17 cellular contexts compared by ENCODE assay signal in the genomic region with DNA sequence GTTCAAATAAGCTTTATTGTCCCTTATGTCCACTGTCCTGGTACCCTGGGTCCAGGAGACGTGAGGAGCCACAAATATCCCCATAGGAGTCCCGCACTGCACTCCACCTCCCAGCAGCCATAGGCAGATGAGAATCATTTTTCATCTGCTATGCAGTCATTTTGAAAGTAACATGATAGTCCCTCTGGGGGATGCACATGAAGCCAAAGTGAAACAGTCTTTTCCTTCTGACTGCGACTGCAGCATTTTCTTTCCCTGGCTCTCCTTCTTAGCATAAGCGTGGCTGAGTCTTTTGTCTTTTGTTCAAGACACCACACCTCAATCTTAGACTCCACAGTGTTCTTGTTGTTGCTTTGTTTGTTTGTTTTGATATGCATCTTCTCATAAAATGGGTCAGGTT.
DNase-seq lines count a peak whose midpoint lies in the region; ATAC-seq and TF ChIP-seq lines count a peak whose summit lies in the region.
"Had no signal": no experiment of that assay in that cellular context is flagged by ENCODE, and none has a peak within 500 bp of the region (broad histone marks: within the 10 kb centered on the region; RNA-seq: fewer than 3 reads in every experiment).

No MANE protein-coding gene starts in this region.

- no peak for TF ChIP-seq EP300 in ovary (IDR thresholded peaks at IDR 0.05)

- H3K4me1 ChIP-seq in gastrocnemius medialis (no peaks in the 10 kb centered on the region), right lobe of liver (no peaks in the 10 kb centered on the region), ovary (ENCODE audit: insufficient read depth) (peaks cover 2% of the 10 kb centered on the region)

- TF ChIP-seq POLR2A in gastrocnemius medialis (IDR thresholded peaks at IDR 0.05) (no peak), right lobe of liver (IDR thresholded peaks at IDR 0.05) (no peak), ovary (IDR thresholded peaks at IDR 0.05) (no peak)

- TF ChIP-seq CTCF in gastrocnemius medialis (IDR thresholded peaks at IDR 0.05 in 4 of 5, conservative IDR thresholded peaks at IDR 0.05 in 1 of 5) (no peak), right lobe of liver (IDR thresholded peaks at IDR 0.05) (no peak), WERI-Rb-1 (IDR thresholded peaks at IDR 0.05; ENCODE audit: low read depth, low read length) (no peak), ovary (IDR thresholded peaks at IDR 0.05) (no peak)

- peak; percentile 84 for DNase-seq in fibroblast of gingiva (ENCODE audit: low read depth)
- DNase-seq in gastrocnemius medialis: peak in 1 of 2 donors; percentile 19
- DNase-seq in right lobe of liver: no peak
- DNase-seq in WERI-Rb-1: no peak
- no peak for DNase-seq in ovary
- DNase-seq: activated CD4-positive, alpha-beta T cell treated with anti-CD3 and anti-CD28 coated beads, Interleukin-2, amount 50 U/mL, for 48 hours; CD4-positive, CD25-positive, alpha-beta regulatory T cell; head of caudate nucleus; kidney glomerular epithelial cell; NCI-H1092 treated with DMSO at 0.1 percent for 48 hours; RPMI8226; T1000 had no signal

- H3K9me3 ChIP-seq in gastrocnemius medialis (no peaks in the 10 kb centered on the region), right lobe of liver (no peaks in the 10 kb centered on the region), WERI-Rb-1 (ENCODE audit: severe bottlenecking) (no peaks in the 10 kb centered on the region), ovary (no peaks in the 10 kb centered on the region)
- H3K9me3 ChIP-seq: ascending aorta, thoracic aorta had no signal

- no peaks in the 10 kb centered on the region for H3K27me3 ChIP-seq in gastrocnemius medialis
- H3K27me3 ChIP-seq in right lobe of liver: no peaks in the 10 kb centered on the region
- H3K27me3 ChIP-seq in WERI-Rb-1 (ENCODE audit: insufficient read depth, low read depth, severe bottlenecking): peaks cover 53% of the 10 kb centered on the region
- no peaks in the 10 kb centered on the region for H3K27me3 ChIP-seq in ovary
- H3K27me3 ChIP-seq: ascending aorta had no signal

- peak; percentile 43 for ATAC-seq in GM18907 (IDR thresholded peaks at IDR 0.05; ENCODE audit: unreplicated experiment)
- peak; percentile 55 for ATAC-seq in HG03571 (IDR thresholded peaks at IDR 0.05; ENCODE audit: unreplicated experiment)
- peak; percentile 54 to 64 for ATAC-seq in gastrocnemius medialis
- ATAC-seq in right lobe of liver: no peak
- no peak for ATAC-seq in GM18861 (IDR thresholded peaks at IDR 0.05; ENCODE audit: unreplicated experiment)

- in situ Hi-C loops in gastrocnemius medialis (cut with MboI; ENCODE audit: low sequenced_read_pairs in 4 of 4): no loop called here

- H3K36me3 ChIP-seq in gastrocnemius medialis (no peaks in the 10 kb centered on the region), right lobe of liver (no peaks in the 10 kb centered on the region), WERI-Rb-1 (no peaks in the 10 kb centered on the region), ovary (no peaks in the 10 kb centered on the region)
- H3K36me3 ChIP-seq: ascending aorta, thoracic aorta had no signal

- H3K4me3 ChIP-seq in gastrocnemius medialis (no peak overlapping the region), right lobe of liver (no peak overlapping the region), WERI-Rb-1 (ENCODE audit: low read depth, low read length) (no peak overlapping the region), ovary (no peak overlapping the region)
- H3K4me3 ChIP-seq: ascending aorta, thoracic aorta had no signal

- WGBS in right lobe of liver (ENCODE audit: insufficient coverage, low coverage, low lambda C conversion rate, missing lambda C conversion rate): 51% methylated on average over 4 of the region's 4 CpGs
- WGBS in ovary, 3 donors: 53 to 65% (median 59%) methylated on average over 4 of the region's 4 CpGs

- peak overlapping the region in 3 of 4 donors; percentile 20 to 54 (median 28) for H3K27ac ChIP-seq in gastrocnemius medialis
- no peak overlapping the region for H3K27ac ChIP-seq in right lobe of liver
- no peak overlapping the region for H3K27ac ChIP-seq in WERI-Rb-1
- H3K27ac ChIP-seq in ovary: no peak overlapping the region
- H3K27ac ChIP-seq: ascending aorta, thoracic aorta had no signal

- intact Hi-C loops in gastrocnemius medialis (cut with DNase I; ENCODE audit: low total_unique reads) (no loop called here), right lobe of liver (cut with DNase I) (loop anchor here in 1 of 2 donors (10.0 kb wide), 1 partner anchor 55 kb away; no protein-coding TSS in a partner anchor), ovary (cut with DNase I) (no loop called here)

Comparison
In these comparisons a context has a peak if more than half of its experiments do, and no peak if none do; other contexts are left out.
1. ATAC-seq: peak in GM18907 (single experiment), HG03571 (single experiment) and gastrocnemius medialis (2 of 2); none in right lobe of liver (0 of 4) and GM18861 (single experiment).
2. H3K27ac ChIP-seq: peak in gastrocnemius medialis (3 of 4); none in right lobe of liver (0 of 3), WERI-Rb-1 (single experiment) and ovary (0 of 2).